1 cellular context compared by ENCODE assay signal in genomic region chr7:73995330-73995729, GRCh38.
TF ChIP-seq lines count a peak whose summit lies in the region.

No MANE protein-coding gene starts in this region.

TF ChIP-seq in IMR-90, 13 proteins besides CTCF, POLR2A, EP300 and RAD21:
- TF ChIP-seq ELK1 (IDR thresholded peaks at IDR 0.05; ENCODE audit: borderline replicate concordance, low read depth, low read length) (no peak), RCOR1 (IDR thresholded peaks at IDR 0.05; ENCODE audit: insufficient replicate concordance, low read length) (no peak), FOS (IDR thresholded peaks at IDR 0.05; ENCODE audit: low read depth, low read length) (peak; percentile 55; the same call in 1 of the 2 replicates), USF2 (IDR thresholded peaks at IDR 0.05; ENCODE audit: low read depth, low read length) (no peak), RFX5 (IDR thresholded peaks at IDR 0.05; ENCODE audit: low read depth, low read length) (no peak)
TF ChIP-seq in IMR-90: peak in this region for 1.
